Comparison of ENCODE assay signal across 1 cellular context in genomic region chr11:106271686-106272085, GRCh38.
TF ChIP-seq lines count a peak whose summit lies in the region.

No MANE protein-coding gene starts in this region.

TF ChIP-seq in SK-N-SH treated with all-trans-retinoic acid at 6 μM for 48 hours, 23 proteins besides CTCF, POLR2A, EP300 and RAD21 (continued from another document):
- TF ChIP-seq, protein P1, sequence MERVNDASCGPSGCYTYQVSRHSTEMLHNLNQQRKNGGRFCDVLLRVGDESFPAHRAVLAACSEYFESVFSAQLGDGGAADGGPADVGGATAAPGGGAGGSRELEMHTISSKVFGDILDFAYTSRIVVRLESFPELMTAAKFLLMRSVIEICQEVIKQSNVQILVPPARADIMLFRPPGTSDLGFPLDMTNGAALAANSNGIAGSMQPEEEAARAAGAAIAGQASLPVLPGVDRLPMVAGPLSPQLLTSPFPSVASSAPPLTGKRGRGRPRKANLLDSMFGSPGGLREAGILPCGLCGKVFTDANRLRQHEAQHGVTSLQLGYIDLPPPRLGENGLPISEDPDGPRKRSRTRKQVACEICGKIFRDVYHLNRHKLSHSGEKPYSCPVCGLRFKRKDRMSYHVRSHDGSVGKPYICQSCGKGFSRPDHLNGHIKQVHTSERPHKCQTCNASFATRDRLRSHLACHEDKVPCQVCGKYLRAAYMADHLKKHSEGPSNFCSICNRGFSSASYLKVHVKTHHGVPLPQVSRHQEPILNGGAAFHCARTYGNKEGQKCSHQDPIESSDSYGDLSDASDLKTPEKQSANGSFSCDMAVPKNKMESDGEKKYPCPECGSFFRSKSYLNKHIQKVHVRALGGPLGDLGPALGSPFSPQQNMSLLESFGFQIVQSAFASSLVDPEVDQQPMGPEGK (CRISPR knock-in tag; IDR thresholded peaks at IDR 0.05; ENCODE audit: borderline replicate concordance) = no peak
- TF ChIP-seq ISL1 (CRISPR knock-in tag; IDR thresholded peaks at IDR 0.05) (no peak), SNAI2 (CRISPR knock-in tag; IDR thresholded peaks at IDR 0.05) (no peak), ZNF70 (CRISPR knock-in tag; IDR thresholded peaks at IDR 0.05) (no peak), ZC3H10 (CRISPR knock-in tag; IDR thresholded peaks at IDR 0.05) (no peak), TCF4 (CRISPR knock-in tag; IDR thresholded peaks at IDR 0.05; ENCODE audit: borderline replicate concordance) (no peak)
